ENCODE assay signal across 10 cellular contexts in genomic region chr19:49579193-49579592, GRCh38. TPM values are rescaled to one million over a fixed set of nuclear protein-coding genes. Genes with fewer than 3 reads are reported as not detected.
DNase-seq lines count a peak whose midpoint lies in the region; ATAC-seq and TF ChIP-seq lines count a peak whose summit lies in the region.
"Had no signal": no experiment of that assay in that cellular context is flagged by ENCODE, and none has a peak within 500 bp of the region (broad histone marks: within the 10 kb centered on the region; RNA-seq: fewer than 3 reads in every experiment).

No MANE protein-coding gene starts in this region.

- H3K36me3 Mint-ChIP-seq in neural progenitor cell, result peaks cover 3% of the 10 kb centered on the region

- H3K27me3 ChIP-seq in OCI-LY1 (ENCODE audit: insufficient read depth, low read length) (no peaks in the 10 kb centered on the region), duodenal mucosa (ENCODE audit: control insufficient read depth in 1 of 2, insufficient read depth in 2 of 2, low read length in 2 of 2) (no peaks in the 10 kb centered on the region), neural progenitor cell (no peaks in the 10 kb centered on the region)

- H3K4me2 ChIP-seq in OCI-LY1 (ENCODE audit: low read length) (peak overlapping the region; percentile 92), neural progenitor cell (peak overlapping the region; percentile 86)

- H3K4me1 Mint-ChIP-seq in neural progenitor cell, result peaks cover 18% of the 10 kb centered on the region

- H3K27ac ChIP-seq in OCI-LY1 (ENCODE audit: low read depth, low read length, poor library complexity, severe bottlenecking) (no peak overlapping the region), duodenal mucosa (ENCODE audit: low read depth, low read length) (no peak overlapping the region), neural progenitor cell (no peak overlapping the region)

- H3K9ac ChIP-seq in ES-I3 (ENCODE audit: low read depth, low read length) (peak overlapping the region; percentile 86), OCI-LY1 (ENCODE audit: low read length) (peak overlapping the region; percentile 96), duodenal mucosa (ENCODE audit: low read depth in 1 of 2, low read length in 2 of 2) (peak overlapping the region in 1 of 2 donors; percentile 83), neural progenitor cell (peak overlapping the region; percentile 89)

- H3K9me3 ChIP-seq in ES-I3 (ENCODE audit: control insufficient read depth, insufficient read depth, low read length) (no peaks in the 10 kb centered on the region), OCI-LY1 (ENCODE audit: low read length) (no peaks in the 10 kb centered on the region), duodenal mucosa (ENCODE audit: control insufficient read depth in 1 of 2, low read length in 2 of 2) (no peaks in the 10 kb centered on the region), neural progenitor cell (ENCODE audit: low read depth) (no peaks in the 10 kb centered on the region)

- no peak for TF ChIP-seq CTCF in OCI-LY1 (IDR thresholded peaks at IDR 0.05; ENCODE audit: low read length)
- no peak for TF ChIP-seq CTCF in neural progenitor cell (IDR thresholded peaks at IDR 0.05)

- H2AFZ ChIP-seq in OCI-LY1 (ENCODE audit: low read length), result no peak overlapping the region
- H2AFZ ChIP-seq in neural progenitor cell (replicated peaks), result no peak overlapping the region

- H4K20me1 ChIP-seq in OCI-LY1 (ENCODE audit: insufficient read depth, low read length) (no peaks in the 10 kb centered on the region), neural progenitor cell (ENCODE audit: low read depth) (peaks cover 15% of the 10 kb centered on the region)

- H3K4me3 ChIP-seq in OCI-LY1 (ENCODE audit: low read depth, low read length, poor library complexity, severe bottlenecking) (peak overlapping the region; percentile 94), duodenal mucosa (ENCODE audit: low read depth in 1 of 2, low read length in 2 of 2) (peak overlapping the region; percentile 85), neural progenitor cell (peak overlapping the region; percentile 80)

- H3K9me2 ChIP-seq in OCI-LY1 (ENCODE audit: low read depth, low read length), result no peaks in the 10 kb centered on the region

- no peaks in the 10 kb centered on the region for H3F3A ChIP-seq in OCI-LY1 (ENCODE audit: insufficient read depth, low read length)
- H3F3A ChIP-seq in neural progenitor cell (ENCODE audit: low read depth), result peaks cover 4% of the 10 kb centered on the region

- peaks cover 2% of the 10 kb centered on the region for H3K27me3 Mint-ChIP-seq in neural progenitor cell (ENCODE audit: insufficient read depth, low read depth)

- H3K79me2 ChIP-seq in OCI-LY1 (ENCODE audit: insufficient read depth, low read length) (peaks cover 15% of the 10 kb centered on the region), neural progenitor cell (ENCODE audit: low read depth) (peaks cover 58% of the 10 kb centered on the region)

- peak overlapping the region; percentile 99 for H3K4me3 Mint-ChIP-seq in neural progenitor cell

- ATAC-seq in GM19023 (IDR thresholded peaks at IDR 0.05; ENCODE audit: unreplicated experiment), result no peak
- no peak for ATAC-seq in HG02885 (IDR thresholded peaks at IDR 0.05; ENCODE audit: poor library complexity, unreplicated experiment)

- H3K27ac Mint-ChIP-seq in neural progenitor cell, result peak overlapping the region; percentile 59

- no peaks in the 10 kb centered on the region for H3K36me3 ChIP-seq in ES-I3 (ENCODE audit: insufficient read depth, low read length)
- H3K36me3 ChIP-seq in OCI-LY1 (ENCODE audit: insufficient read depth, low read length), result peaks cover 14% of the 10 kb centered on the region; the same call in 1 of the 2 replicates
- peaks cover 5 to 10% of the 10 kb centered on the region in 2 donors for H3K36me3 ChIP-seq in duodenal mucosa (ENCODE audit: control insufficient read depth in 1 of 2, insufficient read depth in 2 of 2, low read length in 2 of 2)
- H3K36me3 ChIP-seq in neural progenitor cell, result no peaks in the 10 kb centered on the region

- H3K9me3 Mint-ChIP-seq in neural progenitor cell, result no peaks in the 10 kb centered on the region

- H3K4me1 ChIP-seq in ES-I3 (ENCODE audit: insufficient read depth, low read length) (no peaks in the 10 kb centered on the region), OCI-LY1 (ENCODE audit: insufficient read depth, low read length, severe bottlenecking) (peaks cover 27% of the 10 kb centered on the region), duodenal mucosa (ENCODE audit: control insufficient read depth in 1 of 2, insufficient read depth in 2 of 2, low read length in 2 of 2) (peaks cover 10 to 18% of the 10 kb centered on the region in 2 donors), neural progenitor cell (peaks cover 8% of the 10 kb centered on the region)

- DNase-seq in neural progenitor cell (ENCODE audit: low spot score), result no peak
- no peak for DNase-seq in NCI-H2196 (lab: John Stamatoyannopoulos, UW; ENCODE audit: unreplicated experiment)
- no peak for DNase-seq in cerebellar cortex (ENCODE audit: low spot score)
- DNase-seq: NCI-H2227 treated with DMSO at 0.1 percent for 48 hours; stimulated activated CD4-positive, alpha-beta T cell treated with anti-CD3 and anti-CD28 coated beads, Interleukin-4, amount 100 ng/mL, for 1 hour had no signal

RNA-seq across cellular contexts. Expression of gene NOSIP, which starts 1.2 kb away (rescaled TPM):
- total RNA-seq in neural progenitor cell (ENCODE audit: low replicate concordance), result 26.2 and 68.3 TPM in 2 replicates

RNA-seq across cellular contexts. Expression of gene PRRG2, which starts 1.9 kb away (rescaled TPM):
- total RNA-seq in neural progenitor cell (ENCODE audit: low replicate concordance), result 0.09 and 0.68 TPM in 2 replicates

RNA-seq across cellular contexts. Expression of gene PRR12, which starts 11.8 kb away (rescaled TPM):
- total RNA-seq in neural progenitor cell (ENCODE audit: low replicate concordance), result 3.2 and 9.0 TPM in 2 replicates

RNA-seq across cellular contexts. Expression of gene RCN3, which starts 51.4 kb away (rescaled TPM):
- 4.2 and 4.5 TPM in 2 replicates for total RNA-seq in neural progenitor cell (ENCODE audit: low replicate concordance)
